1 cellular context compared by ENCODE assay signal in the genomic region with DNA sequence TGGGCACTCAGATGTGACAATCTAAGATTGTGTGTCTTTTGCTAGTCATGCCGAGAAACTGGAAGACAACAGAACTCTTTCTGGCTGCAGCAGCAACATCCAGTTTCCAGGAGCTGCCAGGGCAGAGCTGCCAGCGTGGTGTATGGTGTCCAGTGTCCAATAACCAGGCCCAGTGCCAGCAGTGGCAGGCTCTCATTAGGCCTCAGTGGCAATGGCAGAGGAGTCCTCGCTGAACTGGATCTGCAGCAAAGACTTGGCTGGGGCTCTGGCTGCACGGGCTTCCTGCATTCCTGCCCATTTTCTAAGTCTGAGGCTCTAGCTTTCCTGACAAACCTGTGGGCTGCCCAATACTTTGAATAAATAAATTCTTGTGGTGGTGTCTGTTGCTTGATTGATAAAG.
TF ChIP-seq lines count a peak whose summit lies in the region.

No MANE protein-coding gene starts in this region.

TF ChIP-seq in K562, 482 proteins besides CTCF, POLR2A, EP300 and RAD21:
- TF ChIP-seq ZMIZ1 (IDR thresholded peaks at IDR 0.05; ENCODE audit: low read depth in 2 of 2, low read length in 2 of 2) (no peak), YBX1 (IDR thresholded peaks at IDR 0.05) (no peak), POLR2G (IDR thresholded peaks at IDR 0.05; ENCODE audit: low read depth, low read length) (no peak), ZNF586 (CRISPR knock-in tag; conservative IDR thresholded peaks at IDR 0.05) (no peak), RHOXF2B (CRISPR knock-in tag; conservative IDR thresholded peaks at IDR 0.05) (no peak), SAFB (IDR thresholded peaks at IDR 0.05; ENCODE audit: borderline replicate concordance, low read depth, low read length) (no peak), ELF4 (CRISPR knock-in tag; IDR thresholded peaks at IDR 0.05) (no peak), ZNF830 (CRISPR knock-in tag; IDR thresholded peaks at IDR 0.05) (no peak), DNMT1 (IDR thresholded peaks at IDR 0.05) (no peak), ZBTB12 (CRISPR knock-in tag; IDR thresholded peaks at IDR 0.05) (no peak), MXD1 (CRISPR knock-in tag; IDR thresholded peaks at IDR 0.05; ENCODE audit: borderline replicate concordance, poor library complexity, severe bottlenecking) (no peak), ZNF175 (CRISPR knock-in tag; IDR thresholded peaks at IDR 0.05; ENCODE audit: low read depth) (no peak), TRIM28 (IDR thresholded peaks at IDR 0.05) (no peak), BACH1 (tag; IDR thresholded peaks at IDR 0.05) (no peak), PHB2 (IDR thresholded peaks at IDR 0.05; ENCODE audit: low read depth) (no peak), ZNF224 (CRISPR knock-in tag; IDR thresholded peaks at IDR 0.05) (no peak), TAF15 (IDR thresholded peaks at IDR 0.05; ENCODE audit: low read depth, low read length) (no peak)
- TF ChIP-seq, protein P1, sequence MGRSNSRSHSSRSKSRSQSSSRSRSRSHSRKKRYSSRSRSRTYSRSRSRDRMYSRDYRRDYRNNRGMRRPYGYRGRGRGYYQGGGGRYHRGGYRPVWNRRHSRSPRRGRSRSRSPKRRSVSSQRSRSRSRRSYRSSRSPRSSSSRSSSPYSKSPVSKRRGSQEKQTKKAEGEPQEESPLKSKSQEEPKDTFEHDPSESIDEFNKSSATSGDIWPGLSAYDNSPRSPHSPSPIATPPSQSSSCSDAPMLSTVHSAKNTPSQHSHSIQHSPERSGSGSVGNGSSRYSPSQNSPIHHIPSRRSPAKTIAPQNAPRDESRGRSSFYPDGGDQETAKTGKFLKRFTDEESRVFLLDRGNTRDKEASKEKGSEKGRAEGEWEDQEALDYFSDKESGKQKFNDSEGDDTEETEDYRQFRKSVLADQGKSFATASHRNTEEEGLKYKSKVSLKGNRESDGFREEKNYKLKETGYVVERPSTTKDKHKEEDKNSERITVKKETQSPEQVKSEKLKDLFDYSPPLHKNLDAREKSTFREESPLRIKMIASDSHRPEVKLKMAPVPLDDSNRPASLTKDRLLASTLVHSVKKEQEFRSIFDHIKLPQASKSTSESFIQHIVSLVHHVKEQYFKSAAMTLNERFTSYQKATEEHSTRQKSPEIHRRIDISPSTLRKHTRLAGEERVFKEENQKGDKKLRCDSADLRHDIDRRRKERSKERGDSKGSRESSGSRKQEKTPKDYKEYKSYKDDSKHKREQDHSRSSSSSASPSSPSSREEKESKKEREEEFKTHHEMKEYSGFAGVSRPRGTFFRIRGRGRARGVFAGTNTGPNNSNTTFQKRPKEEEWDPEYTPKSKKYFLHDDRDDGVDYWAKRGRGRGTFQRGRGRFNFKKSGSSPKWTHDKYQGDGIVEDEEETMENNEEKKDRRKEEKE (IDR thresholded peaks at IDR 0.05; ENCODE audit: borderline replicate concordance in 1 of 2, control insufficient read depth in 1 of 2, low read depth in 2 of 2, low read length in 1 of 2): no peak
